ENCODE assay signal across 14 cellular contexts in genomic region chr10:2898509-2898860, GRCh38.
DNase-seq lines count a peak whose midpoint lies in the region; ATAC-seq and TF ChIP-seq lines count a peak whose summit lies in the region.
"Had no signal": no experiment of that assay in that cellular context is flagged by ENCODE, and none has a peak within 500 bp of the region (broad histone marks: within the 10 kb centered on the region; RNA-seq: fewer than 3 reads in every experiment).

No MANE protein-coding gene starts in this region.

- H3K9me3 Mint-ChIP-seq in GM23338, result no peaks in the 10 kb centered on the region; the same call in 2 of the 3 replicates
- H3K9me3 Mint-ChIP-seq: CD4-positive, alpha-beta memory T cell; HFFc6 had no signal

- H3K4me1 ChIP-seq in BLaER1 treated with 17β-estradiol and CSF1 and Interleukin-3, amounts not matched to agents 10 nM and 100 nM, result peaks cover 0 to 22% (median 11%) of the 10 kb centered on the region in 10 experiments; a peak in 11 of 20 replicates
- H3K4me1 ChIP-seq in upper lobe of right lung, result no peaks in the 10 kb centered on the region
- H3K4me1 ChIP-seq in esophagus squamous epithelium, result no peaks in the 10 kb centered on the region
- no peaks in the 10 kb centered on the region for H3K4me1 ChIP-seq in GM23338 (ENCODE audit: insufficient read depth)

- no peak overlapping the region for H3K27ac Mint-ChIP-seq in GM23338
- H3K27ac Mint-ChIP-seq: CD4-positive, alpha-beta memory T cell; HFFc6 had no signal

- H3K9me2 ChIP-seq in GM23338 (ENCODE audit: insufficient read depth), result no peaks in the 10 kb centered on the region

- H3K36me3 Mint-ChIP-seq in GM23338 (ENCODE audit: low read depth), result no peaks in the 10 kb centered on the region; the same call in 2 of the 3 replicates
- H3K36me3 Mint-ChIP-seq: CD4-positive, alpha-beta memory T cell had no signal

- H3K4me2 ChIP-seq in BLaER1 treated with 17β-estradiol and CSF1 and Interleukin-3, amounts not matched to agents 10 nM and 100 nM, result peak overlapping the region in 7 of 11 experiments; percentile 10 to 39 (median 28); a peak in 9 of 22 replicates
- H3K4me2 ChIP-seq in GM23338, result no peak overlapping the region

- H3K9ac ChIP-seq in BLaER1 treated with 17β-estradiol and CSF1 and Interleukin-3, amounts not matched to agents 10 nM and 100 nM, result no peak overlapping the region

- no peaks in the 10 kb centered on the region for H3F3A ChIP-seq in GM23338 (replicated peaks; ENCODE audit: low read depth)

- H3K4me3 ChIP-seq in BLaER1 treated with 17β-estradiol and CSF1 and Interleukin-3, amounts not matched to agents 10 nM and 100 nM, result no peak overlapping the region
- peak overlapping the region; percentile 35 for H3K4me3 ChIP-seq in Jurkat, Clone E6-1 (ENCODE audit: low read length)
- H3K4me3 ChIP-seq in upper lobe of right lung, result no peak overlapping the region
- no peak overlapping the region for H3K4me3 ChIP-seq in esophagus squamous epithelium
- H3K4me3 ChIP-seq in GM23338, result no peak overlapping the region

- no peak overlapping the region for H3K4me3 Mint-ChIP-seq in GM23338
- H3K4me3 Mint-ChIP-seq: CD4-positive, alpha-beta memory T cell; HFFc6 had no signal

- no peak overlapping the region for H3K27ac ChIP-seq in BLaER1 treated with 17β-estradiol and CSF1 and Interleukin-3, amounts not matched to agents 10 nM and 100 nM
- no peak overlapping the region for H3K27ac ChIP-seq in upper lobe of right lung
- H3K27ac ChIP-seq in esophagus squamous epithelium, result no peak overlapping the region
- H3K27ac ChIP-seq in GM23338 (ENCODE audit: low read depth), result no peak overlapping the region

- no peak for DNase-seq in Jurkat, Clone E6-1 (ENCODE audit: low read depth, low spot score)
- DNase-seq in ecto neural progenitor cell (ENCODE audit: low spot score) (peak; percentile 11), upper lobe of right lung (no peak), esophagus squamous epithelium (lab: John Stamatoyannopoulos, UW) (no peak), foreskin melanocyte (no peak), GM23338 (ENCODE audit: low spot score) (no peak)
- DNase-seq: ACHN; C1 segment of cervical spinal cord; CD4-positive, alpha-beta memory T cell; DMS153; HCEC 1CT; HFFc6 had no signal

- no peaks in the 10 kb centered on the region for H3K36me3 ChIP-seq in BLaER1 treated with 17β-estradiol and CSF1 and Interleukin-3, amounts not matched to agents 10 nM and 100 nM
- no peaks in the 10 kb centered on the region for H3K36me3 ChIP-seq in upper lobe of right lung
- H3K36me3 ChIP-seq in esophagus squamous epithelium, result no peaks in the 10 kb centered on the region
- H3K36me3 ChIP-seq in GM23338 (ENCODE audit: insufficient read depth), result no peaks in the 10 kb centered on the region

- no peaks in the 10 kb centered on the region for H3K79me2 ChIP-seq in GM23338 (replicated peaks; ENCODE audit: insufficient read depth)

- TF ChIP-seq CTCF in upper lobe of right lung (IDR thresholded peaks at IDR 0.05) (no peak), esophagus squamous epithelium (IDR thresholded peaks at IDR 0.05) (no peak), GM23338 (conservative IDR thresholded peaks at IDR 0.05; ENCODE audit: low read depth in 2 of 2) (no peak)

- no peaks in the 10 kb centered on the region for H3K9me3 ChIP-seq in BLaER1 treated with 17β-estradiol and CSF1 and Interleukin-3, amounts not matched to agents 10 nM and 100 nM (replicated peaks in 1 of 11)
- H3K9me3 ChIP-seq in upper lobe of right lung (no peaks in the 10 kb centered on the region), esophagus squamous epithelium (no peaks in the 10 kb centered on the region)

- ATAC-seq in upper lobe of right lung, result peak; percentile 12
- ATAC-seq in GM23338, result no peak
- ATAC-seq: HepG2 had no signal

- intact Hi-C loops in upper lobe of right lung (cut with DNase I), result no loop called here
- intact Hi-C loops in esophagus squamous epithelium (cut with DNase I), result no loop called here

- H4K20me1 ChIP-seq in BLaER1 treated with 17β-estradiol and CSF1 and Interleukin-3, amounts not matched to agents 10 nM and 100 nM, result no peaks in the 10 kb centered on the region
- H4K20me1 ChIP-seq in GM23338 (replicated peaks; ENCODE audit: insufficient read depth), result no peaks in the 10 kb centered on the region; the same call in 1 of the 2 replicates

- TF ChIP-seq POLR2A in esophagus squamous epithelium (IDR thresholded peaks at IDR 0.05), result no peak

- no peaks in the 10 kb centered on the region for H3K27me3 ChIP-seq in BLaER1 treated with 17β-estradiol and CSF1 and Interleukin-3, amounts not matched to agents 10 nM and 100 nM
- H3K27me3 ChIP-seq in upper lobe of right lung (no peaks in the 10 kb centered on the region), esophagus squamous epithelium (no peaks in the 10 kb centered on the region), GM23338 (ENCODE audit: insufficient read depth) (no peaks in the 10 kb centered on the region)

- 78 to 90% methylated on average over 5 to 6 of the region's 6 CpGs for WGBS in esophagus squamous epithelium, 2 donors

- H3K4me1 Mint-ChIP-seq in GM23338, result peaks cover 7% of the 10 kb centered on the region
- H3K4me1 Mint-ChIP-seq: CD4-positive, alpha-beta memory T cell had no signal

- no peaks in the 10 kb centered on the region for H3K27me3 Mint-ChIP-seq in GM23338 (ENCODE audit: insufficient read depth, low read depth, poor library complexity)

- no peak overlapping the region for H2AFZ ChIP-seq in GM23338

TF ChIP-seq in GM23338, 12 proteins besides CTCF, POLR2A, EP300 and RAD21 (continues in another document):
- TF ChIP-seq ZNF114 (CRISPR knock-in tag; IDR thresholded peaks at IDR 0.05) (no peak), POLR2AphosphoS5 (IDR thresholded peaks at IDR 0.05; ENCODE audit: low read depth) (no peak), CREB1 (CRISPR knock-in tag; IDR thresholded peaks at IDR 0.05; ENCODE audit: low read depth) (no peak), JUNB (IDR thresholded peaks at IDR 0.05; ENCODE audit: unreplicated experiment) (no peak), ZNF331 (CRISPR knock-in tag; IDR thresholded peaks at IDR 0.05; ENCODE audit: low read depth) (no peak), EZH2phosphoT487 (IDR thresholded peaks at IDR 0.05; ENCODE audit: unreplicated experiment) (no peak), ZNF462 (CRISPR knock-in tag; IDR thresholded peaks at IDR 0.05) (no peak)
